22 cellular contexts compared by ENCODE assay signal in the genomic region with DNA sequence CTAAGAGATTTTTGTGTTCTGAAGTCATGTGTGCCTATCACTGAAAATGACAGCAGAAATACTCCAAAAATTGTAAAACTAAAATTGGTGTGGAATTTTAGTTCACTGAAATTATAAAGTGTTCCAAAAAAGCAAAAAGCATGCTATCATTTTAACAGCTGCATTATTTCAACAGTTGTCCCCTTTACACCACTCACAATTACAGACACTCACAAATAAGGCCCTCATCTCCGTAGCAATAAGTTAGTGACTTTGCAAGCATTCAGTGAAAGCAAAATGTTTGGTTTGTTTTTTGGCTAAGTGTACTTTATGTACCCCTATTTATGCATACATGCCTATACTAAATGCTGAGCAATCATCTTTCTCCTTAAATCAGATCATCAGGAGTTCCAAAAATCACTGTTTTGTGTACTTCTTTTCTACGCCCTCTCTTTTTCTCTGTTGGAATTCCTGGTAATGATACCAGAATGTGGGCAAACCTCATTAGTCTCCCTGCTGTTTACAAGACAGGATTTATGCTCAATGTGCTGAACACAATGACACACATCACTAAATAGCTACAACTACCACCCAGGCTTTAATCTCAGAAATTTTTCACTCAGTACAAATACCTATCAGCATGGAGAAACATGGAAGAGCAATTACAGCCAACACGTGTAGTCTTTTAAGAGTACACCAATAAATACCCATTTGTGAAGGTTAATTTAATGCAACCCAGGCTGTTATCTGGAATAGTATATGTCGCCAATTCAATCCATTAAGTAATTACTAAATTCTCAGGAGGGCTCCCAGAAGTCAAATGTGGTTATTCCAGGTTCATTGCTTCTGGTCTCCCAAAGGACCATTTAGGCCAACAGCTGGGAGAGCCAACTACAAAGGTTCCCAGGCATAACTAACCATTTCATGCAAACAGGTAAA. TPM values are rescaled to one million over a fixed set of nuclear protein-coding genes. Genes with fewer than 3 reads are reported as not detected.
"Had no signal": no experiment of that assay in that cellular context is flagged by ENCODE, and none has a peak within 500 bp of the region (broad histone marks: within the 10 kb centered on the region; RNA-seq: fewer than 3 reads in every experiment).

No MANE protein-coding gene starts in this region.

- H3K27me3 ChIP-seq: gastrocnemius medialis, tibial artery had no signal

- H3K4me1 ChIP-seq: adrenal gland, gastrocnemius medialis, tibial artery had no signal

- FAIRE-seq: bronchial epithelial cell, TTC549, urothelium cell line had no signal

- H3K9me3 Mint-ChIP-seq: activated CD4-positive, alpha-beta memory T cell treated with anti-CD3 and anti-CD28 coated beads for 36 hours; activated naive CD4-positive, alpha-beta T cell treated with anti-CD3 and anti-CD28 coated beads, Interleukin-2, amount 50 U/mL, for 72 hours; activated T-helper 1 cell treated with anti-CD3 and anti-CD28 coated beads, Interleukin-12 subunit alpha, Interleukin-12 subunit beta, Interleukin-2, Interleukin-4 antibody, amounts not matched to agents 30 ng/mL and 10 ng/mL and 1 ng/mL, durations not matched to agents 14 hours and 24 hours and 36 hours; natural killer cell; WTC11 had no signal

- H3K27ac Mint-ChIP-seq: activated CD4-positive, alpha-beta memory T cell treated with anti-CD3 and anti-CD28 coated beads for 36 hours; activated CD4-positive, alpha-beta T cell treated with anti-CD3 and anti-CD28 coated beads for 36 hours; activated naive CD4-positive, alpha-beta T cell treated with anti-CD3 and anti-CD28 coated beads, Interleukin-2, amount 50 U/mL, for 72 hours; activated T-helper 1 cell treated with anti-CD3 and anti-CD28 coated beads, Interleukin-12 subunit alpha, Interleukin-12 subunit beta, Interleukin-2, Interleukin-4 antibody, amounts not matched to agents 30 ng/mL and 10 ng/mL and 1 ng/mL, durations not matched to agents 14 hours and 24 hours and 36 hours; natural killer cell; WTC11 had no signal

- H3K36me3 Mint-ChIP-seq: activated CD4-positive, alpha-beta memory T cell treated with anti-CD3 and anti-CD28 coated beads for 36 hours; activated naive CD4-positive, alpha-beta T cell treated with anti-CD3 and anti-CD28 coated beads, Interleukin-2, amount 50 U/mL, for 72 hours; natural killer cell; WTC11 had no signal

- H3K4me3 ChIP-seq: adrenal gland, gastrocnemius medialis, lung, tibial artery had no signal

- H3K36me3 ChIP-seq: adrenal gland, gastrocnemius medialis, tibial artery had no signal

- DNase-seq: activated CD4-positive, alpha-beta memory T cell treated with anti-CD3 and anti-CD28 coated beads for 36 hours; activated CD4-positive, alpha-beta T cell treated with anti-CD3 and anti-CD28 coated beads for 36 hours; activated gamma-delta T cell treated with Interleukin-2 at 50 U/mL for 16 hours; activated T-cell treated with anti-CD3 and anti-CD28 coated beads for 4 hours; adrenal gland; effector CD4-positive, alpha-beta T cell; gastrocnemius medialis; head of caudate nucleus; natural killer cell; nucleus accumbens; stimulated activated CD4-positive, alpha-beta T cell treated with anti-CD3 and anti-CD28 coated beads, Interleukin-2, amount 100 ng/mL, for 24 hours; stimulated activated naive CD8-positive, alpha-beta T cell treated with anti-CD3 and anti-CD28 coated beads, Interleukin-15, Interleukin-2, amounts not matched to agents 100 U/mL and 50 U/mL, for 24 hours; substantia nigra; tibial artery had no signal

- H3K4me3 Mint-ChIP-seq: activated CD4-positive, alpha-beta memory T cell treated with anti-CD3 and anti-CD28 coated beads for 36 hours; activated CD4-positive, alpha-beta T cell treated with anti-CD3 and anti-CD28 coated beads for 36 hours; activated T-helper 1 cell treated with anti-CD3 and anti-CD28 coated beads, Interleukin-12 subunit alpha, Interleukin-12 subunit beta, Interleukin-2, Interleukin-4 antibody, amounts not matched to agents 30 ng/mL and 10 ng/mL and 1 ng/mL, durations not matched to agents 14 hours and 24 hours and 36 hours; natural killer cell; WTC11 had no signal

- H3K27ac ChIP-seq: adrenal gland, gastrocnemius medialis, tibial artery had no signal

- H3K4me1 Mint-ChIP-seq: activated CD4-positive, alpha-beta T cell treated with anti-CD3 and anti-CD28 coated beads for 36 hours; natural killer cell had no signal

- H3K9me3 ChIP-seq: adrenal gland, gastrocnemius medialis, tibial artery had no signal

- ATAC-seq: activated CD4-positive, alpha-beta T cell treated with anti-CD3 and anti-CD28 coated beads for 36 hours; activated naive CD4-positive, alpha-beta T cell treated with anti-CD3 and anti-CD28 coated beads, Interleukin-2, amount 50 U/mL, for 72 hours; gastrocnemius medialis; natural killer cell; stimulated activated naive CD8-positive, alpha-beta T cell treated with anti-CD3 and anti-CD28 coated beads, Interleukin-15, Interleukin-2, amounts not matched to agents 100 U/mL and 50 U/mL, for 24 hours; WTC11 had no signal

RNA-seq across cellular contexts. Expression of a gene that starts 12.0 kb away (rescaled TPM):
- total RNA-seq: activated CD4-positive, alpha-beta T cell treated with anti-CD3 and anti-CD28 coated beads for 36 hours; activated naive CD4-positive, alpha-beta T cell treated with anti-CD3 and anti-CD28 coated beads, Interleukin-2, amount 50 U/mL, for 72 hours; activated T-helper 1 cell treated with anti-CD3 and anti-CD28 coated beads, Interleukin-12 subunit alpha, Interleukin-12 subunit beta, Interleukin-2, Interleukin-4 antibody, amounts not matched to agents 30 ng/mL and 10 ng/mL and 1 ng/mL, durations not matched to agents 14 hours and 24 hours and 36 hours; T-helper 2 cell treated with Interferon-gamma antibody and Interleukin-4, amounts not matched to agents 100 ng/mL and 5 ng/mL, for 36 hours had no signal
